14 cellular contexts compared by ENCODE assay signal in genomic region chr17:57624390-57624789, GRCh38.
DNase-seq lines count a peak whose midpoint lies in the region; ATAC-seq and TF ChIP-seq lines count a peak whose summit lies in the region.
"Had no signal": no experiment of that assay in that cellular context is flagged by ENCODE, and none has a peak within 500 bp of the region (broad histone marks: within the 10 kb centered on the region; RNA-seq: fewer than 3 reads in every experiment).

No MANE protein-coding gene starts in this region.

- H3K9me3 Mint-ChIP-seq in activated naive CD8-positive, alpha-beta T cell treated with anti-CD3 and anti-CD28 coated beads, Interleukin-2, amount 10 ng/mL, durations not matched to agents 7 days and 5 days = no peaks in the 10 kb centered on the region
- no peaks in the 10 kb centered on the region for H3K9me3 Mint-ChIP-seq in activated naive CD8-positive, alpha-beta T cell treated with anti-CD3 and anti-CD28 coated beads for 36 hours
- H3K9me3 Mint-ChIP-seq in type B pancreatic cell (no peaks in the 10 kb centered on the region), HFFc6 (no peaks in the 10 kb centered on the region)

- H3K4me3 Mint-ChIP-seq in activated naive CD8-positive, alpha-beta T cell treated with anti-CD3 and anti-CD28 coated beads, Interleukin-2, amount 10 ng/mL, durations not matched to agents 7 days and 5 days = no peak overlapping the region
- no peak overlapping the region for H3K4me3 Mint-ChIP-seq in activated naive CD8-positive, alpha-beta T cell treated with anti-CD3 and anti-CD28 coated beads for 36 hours
- H3K4me3 Mint-ChIP-seq in type B pancreatic cell = no peak overlapping the region
- H3K4me3 Mint-ChIP-seq in HFFc6 = no peak overlapping the region

- H3K9me2 ChIP-seq in OCI-LY7 (ENCODE audit: insufficient read depth, low read length) = no peaks in the 10 kb centered on the region

- H3K27ac ChIP-seq in OCI-LY7 (ENCODE audit: low read depth, low read length, poor library complexity, severe bottlenecking) (peak overlapping the region; percentile 76), layer of hippocampus (ENCODE audit: low read depth, low read length) (peak overlapping the region; percentile 10), testis (no peak overlapping the region)
- H3K27ac ChIP-seq: ascending aorta, prostate gland, SK-N-MC had no signal

- H3K4me1 ChIP-seq in OCI-LY7 (ENCODE audit: insufficient read depth, low read length, poor library complexity, severe bottlenecking) (peaks cover 68% of the 10 kb centered on the region), testis (no peaks in the 10 kb centered on the region)
- H3K4me1 ChIP-seq: ascending aorta, prostate gland had no signal

- BruUV-seq in OCI-LY7 (replicated peaks; lab: Mats Ljungman, UMichigan) = no TSS peak

- WGBS in testis, 2 donors = 93 to 96% methylated on average over 8 of the region's 8 CpGs

- H3K36me3 ChIP-seq in OCI-LY7 (ENCODE audit: insufficient read depth, low read length) (peaks cover 15% of the 10 kb centered on the region), testis (ENCODE audit: low read depth, missing control alignments) (no peaks in the 10 kb centered on the region)
- H3K36me3 ChIP-seq: prostate gland had no signal

- H2AFZ ChIP-seq in OCI-LY7 (ENCODE audit: low read length) = no peak overlapping the region

- no peak for DNase-seq in activated naive CD8-positive, alpha-beta T cell treated with anti-CD3 and anti-CD28 coated beads, Interleukin-2, amount 10 ng/mL, durations not matched to agents 7 days and 5 days
- no peak for DNase-seq in activated naive CD8-positive, alpha-beta T cell treated with anti-CD3 and anti-CD28 coated beads for 36 hours
- DNase-seq in OCI-LY7 (ENCODE audit: low spot score) (peak; percentile 64), type B pancreatic cell (ENCODE audit: extremely low spot score, unreplicated experiment) (no peak), HFFc6 (no peak), testis (no peak)
- DNase-seq: activated T-cell treated with anti-CD3 and anti-CD28 coated beads, Interleukin-2, amount 50 U/mL, for 48 hours; MV-4-11; NCI-H2171 treated with DMSO at 0.1 percent for 48 hours had no signal

- H4K20me1 ChIP-seq in OCI-LY7 (ENCODE audit: insufficient read depth, low read length) = no peaks in the 10 kb centered on the region

- no peaks in the 10 kb centered on the region for H3K27me3 Mint-ChIP-seq in activated naive CD8-positive, alpha-beta T cell treated with anti-CD3 and anti-CD28 coated beads, Interleukin-2, amount 10 ng/mL, durations not matched to agents 7 days and 5 days
- no peaks in the 10 kb centered on the region for H3K27me3 Mint-ChIP-seq in activated naive CD8-positive, alpha-beta T cell treated with anti-CD3 and anti-CD28 coated beads for 36 hours
- H3K27me3 Mint-ChIP-seq in type B pancreatic cell (no peaks in the 10 kb centered on the region), HFFc6 (ENCODE audit: insufficient read depth) (no peaks in the 10 kb centered on the region; the same call in 1 of the 2 replicates)

- H3K27ac Mint-ChIP-seq in activated naive CD8-positive, alpha-beta T cell treated with anti-CD3 and anti-CD28 coated beads, Interleukin-2, amount 10 ng/mL, durations not matched to agents 7 days and 5 days = peak overlapping the region; percentile 52
- no peak overlapping the region for H3K27ac Mint-ChIP-seq in activated naive CD8-positive, alpha-beta T cell treated with anti-CD3 and anti-CD28 coated beads for 36 hours
- peak overlapping the region; percentile 18 for H3K27ac Mint-ChIP-seq in type B pancreatic cell
- H3K27ac Mint-ChIP-seq in HFFc6 = no peak overlapping the region

- H3K36me3 Mint-ChIP-seq in activated naive CD8-positive, alpha-beta T cell treated with anti-CD3 and anti-CD28 coated beads, Interleukin-2, amount 10 ng/mL, durations not matched to agents 7 days and 5 days = peaks cover 14% of the 10 kb centered on the region
- H3K36me3 Mint-ChIP-seq in activated naive CD8-positive, alpha-beta T cell treated with anti-CD3 and anti-CD28 coated beads for 36 hours = peaks cover 10% of the 10 kb centered on the region
- H3K36me3 Mint-ChIP-seq in type B pancreatic cell (peaks cover 23% of the 10 kb centered on the region), HFFc6 (ENCODE audit: low read depth) (peaks cover 21% of the 10 kb centered on the region; the same call in 1 of the 2 replicates)

- no peaks in the 10 kb centered on the region for H3K79me2 ChIP-seq in OCI-LY7 (ENCODE audit: insufficient read depth, low read depth, low read length)

- no peak for TF ChIP-seq POLR2A in testis (IDR thresholded peaks at IDR 0.05)

- CTCF ChIA-PET in OCI-LY7 (lab: Charles Lee; ENCODE audit: unreplicated experiment) = interaction anchor here (1.0 kb wide), 1 partner anchor 21 kb away, joined by 3 read pairs; no protein-coding TSS in a partner anchor

- no peaks in the 10 kb centered on the region for H3K9me3 ChIP-seq in OCI-LY7 (ENCODE audit: low read length)
- no peaks in the 10 kb centered on the region for H3K9me3 ChIP-seq in testis
- H3K9me3 ChIP-seq: ascending aorta, prostate gland had no signal

- peak overlapping the region; percentile 50 for H3K4me3 ChIP-seq in OCI-LY7 (ENCODE audit: low read depth, low read length, poor library complexity, severe bottlenecking)
- H3K4me3 ChIP-seq in testis = no peak overlapping the region
- H3K4me3 ChIP-seq: ascending aorta, prostate gland, SK-N-MC had no signal

- no peak for ATAC-seq in activated naive CD8-positive, alpha-beta T cell treated with anti-CD3 and anti-CD28 coated beads, Interleukin-2, amount 10 ng/mL, durations not matched to agents 7 days and 5 days (ENCODE audit: low read depth)
- ATAC-seq in GM18870 (IDR thresholded peaks at IDR 0.05; ENCODE audit: unreplicated experiment) = no peak

- H3K4me1 Mint-ChIP-seq in activated naive CD8-positive, alpha-beta T cell treated with anti-CD3 and anti-CD28 coated beads, Interleukin-2, amount 10 ng/mL, durations not matched to agents 7 days and 5 days = peaks cover 17% of the 10 kb centered on the region
- H3K4me1 Mint-ChIP-seq in activated naive CD8-positive, alpha-beta T cell treated with anti-CD3 and anti-CD28 coated beads for 36 hours = peaks cover 22% of the 10 kb centered on the region
- H3K4me1 Mint-ChIP-seq in type B pancreatic cell (ENCODE audit: unreplicated experiment) (peaks cover 33% of the 10 kb centered on the region), HFFc6 (ENCODE audit: low read depth) (peaks cover 52% of the 10 kb centered on the region)

- TF ChIP-seq CTCF in OCI-LY7 (conservative IDR thresholded peaks at IDR 0.05; ENCODE audit: low read length) (no peak), type B pancreatic cell (conservative IDR thresholded peaks at IDR 0.05) (no peak), HFFc6 (IDR thresholded peaks at IDR 0.05) (no peak), testis (IDR thresholded peaks at IDR 0.05) (no peak)

- POLR2A ChIA-PET in activated naive CD8-positive, alpha-beta T cell treated with anti-CD3 and anti-CD28 coated beads, Interleukin-2, amount 10 ng/mL, durations not matched to agents 7 days and 5 days (lab: Charles Lee) = interaction anchor here (0.5 kb wide), 1 partner anchor 796 kb away, joined by 7 read pairs; no protein-coding TSS in a partner anchor
- POLR2A ChIA-PET in OCI-LY7 (lab: Charles Lee) = interaction anchor here (0.6 to 3.9 kb wide), 7 partner anchors 12 to 267 kb away, joined by 5 to 36 read pairs (median 6); no protein-coding TSS in a partner anchor

- intact Hi-C loops in OCI-LY7 (cut with micrococcal nuclease; ENCODE audit: unreplicated experiment) = loop anchor here (10.0 kb wide), 1 partner anchor 710 kb away; no protein-coding TSS in a partner anchor
- intact Hi-C loops in testis (cut with DNase I; ENCODE audit: low total_unique reads) = no loop called here

- H3K4me2 ChIP-seq in OCI-LY7 (ENCODE audit: low read length) = peak overlapping the region; percentile 87

- no peaks in the 10 kb centered on the region for H3K27me3 ChIP-seq in layer of hippocampus (ENCODE audit: control insufficient read depth, insufficient read depth, low read length)
- H3K27me3 ChIP-seq in testis = no peaks in the 10 kb centered on the region
- H3K27me3 ChIP-seq: ascending aorta had no signal

Comparison
In these comparisons a context has a peak if more than half of its experiments do, and no peak if none do; other contexts are left out.
1. H3K27ac Mint-ChIP-seq: peak in activated naive CD8-positive, alpha-beta T cell treated with anti-CD3 and anti-CD28 coated beads, Interleukin-2, amount 10 ng/mL, durations not matched to agents 7 days and 5 days (single experiment) and type B pancreatic cell (single experiment); none in activated naive CD8-positive, alpha-beta T cell treated with anti-CD3 and anti-CD28 coated beads for 36 hours (single experiment) and HFFc6 (single experiment).
2. H3K27ac ChIP-seq: peak in OCI-LY7 (single experiment) and layer of hippocampus (single experiment); none in testis (0 of 2).